In the genomic region with DNA sequence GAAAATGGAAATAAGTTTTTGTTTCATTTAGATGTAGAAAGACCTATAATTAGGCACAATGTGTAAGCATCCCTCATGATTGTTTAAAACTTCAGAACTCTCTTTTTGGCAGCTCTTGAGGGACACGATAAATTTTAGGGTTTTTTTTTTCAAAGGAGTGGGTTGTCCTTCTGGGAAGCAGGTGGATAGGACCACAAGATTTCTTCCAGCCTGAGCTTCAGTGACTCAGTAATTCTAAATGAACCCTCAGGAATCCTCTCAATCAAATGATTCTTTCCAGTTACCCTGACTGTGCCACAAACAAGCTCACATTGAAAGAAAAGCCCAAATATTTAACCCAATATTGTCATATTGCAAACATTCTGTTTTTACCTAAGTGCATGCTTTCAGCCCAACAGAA, we compare ENCODE assay signal across 13 cellular contexts. TPM values are rescaled to one million over a fixed set of nuclear protein-coding genes. Genes with fewer than 3 reads are reported as not detected.
"Had no signal": no experiment of that assay in that cellular context is flagged by ENCODE, and none has a peak within 500 bp of the region (broad histone marks: within the 10 kb centered on the region; RNA-seq: fewer than 3 reads in every experiment).

No MANE protein-coding gene starts in this region.

- ATAC-seq: foreskin keratinocyte; sciatic nerve; stimulated activated effector memory CD8-positive, alpha-beta T cell treated with anti-CD3 and anti-CD28 coated beads, Interleukin-12 subunit alpha, Interleukin-12 subunit beta, amount 100 ng/mL, for 72 hours had no signal

- H3K9me3 ChIP-seq: tibial nerve, vagina had no signal

- H3K4me3 ChIP-seq: tibial nerve, vagina had no signal

- H3K4me1 ChIP-seq: foreskin keratinocyte, vagina had no signal

- H3K27me3 ChIP-seq: foreskin keratinocyte, tibial nerve, vagina had no signal

- DNase-seq: activated CD4-positive, alpha-beta T cell treated with anti-CD3 and anti-CD28 coated beads, Interleukin-2, amount 50 U/mL, for 1 hour; activated naive CD4-positive, alpha-beta T cell; activated naive CD8-positive, alpha-beta T cell treated with anti-CD3 and anti-CD28 coated beads, Interleukin-2, amount 10 ng/mL, durations not matched to agents 7 days and 5 days; foreskin keratinocyte; kidney glomerular epithelial cell; nucleus accumbens; stimulated activated CD4-positive, alpha-beta T cell treated with anti-CD3 and anti-CD28 coated beads, Interleukin-12 subunit alpha, Interleukin-12 subunit beta, amount 100 ng/mL, for 4 hours had no signal

- H3K4me3 Mint-ChIP-seq: activated naive CD8-positive, alpha-beta T cell treated with anti-CD3 and anti-CD28 coated beads, Interleukin-2, amount 10 ng/mL, durations not matched to agents 7 days and 5 days; activated T-helper 1 cell treated with anti-CD3 and anti-CD28 coated beads, Interleukin-12 subunit alpha, Interleukin-12 subunit beta, Interleukin-2, Interleukin-4 antibody, amounts not matched to agents 30 ng/mL and 10 ng/mL and 1 ng/mL, durations not matched to agents 14 hours and 24 hours and 36 hours; nephron; stimulated activated effector memory CD8-positive, alpha-beta T cell treated with anti-CD3 and anti-CD28 coated beads, Interleukin-12 subunit alpha, Interleukin-12 subunit beta, amount 100 ng/mL, for 72 hours had no signal

- H3K4me1 Mint-ChIP-seq: activated naive CD8-positive, alpha-beta T cell treated with anti-CD3 and anti-CD28 coated beads, Interleukin-2, amount 10 ng/mL, durations not matched to agents 7 days and 5 days; nephron; stimulated activated effector memory CD8-positive, alpha-beta T cell treated with anti-CD3 and anti-CD28 coated beads, Interleukin-12 subunit alpha, Interleukin-12 subunit beta, amount 100 ng/mL, for 72 hours had no signal

- H3K36me3 ChIP-seq: tibial nerve, vagina had no signal

- H3K36me3 Mint-ChIP-seq: activated naive CD8-positive, alpha-beta T cell treated with anti-CD3 and anti-CD28 coated beads, Interleukin-2, amount 10 ng/mL, durations not matched to agents 7 days and 5 days; stimulated activated effector memory CD8-positive, alpha-beta T cell treated with anti-CD3 and anti-CD28 coated beads, Interleukin-12 subunit alpha, Interleukin-12 subunit beta, amount 100 ng/mL, for 72 hours had no signal

- H3K9me3 Mint-ChIP-seq: activated naive CD8-positive, alpha-beta T cell treated with anti-CD3 and anti-CD28 coated beads, Interleukin-2, amount 10 ng/mL, durations not matched to agents 7 days and 5 days; activated T-helper 1 cell treated with anti-CD3 and anti-CD28 coated beads, Interleukin-12 subunit alpha, Interleukin-12 subunit beta, Interleukin-2, Interleukin-4 antibody, amounts not matched to agents 30 ng/mL and 10 ng/mL and 1 ng/mL, durations not matched to agents 14 hours and 24 hours and 36 hours; nephron; stimulated activated effector memory CD8-positive, alpha-beta T cell treated with anti-CD3 and anti-CD28 coated beads, Interleukin-12 subunit alpha, Interleukin-12 subunit beta, amount 100 ng/mL, for 72 hours had no signal

- H3K27ac Mint-ChIP-seq: activated naive CD8-positive, alpha-beta T cell treated with anti-CD3 and anti-CD28 coated beads, Interleukin-2, amount 10 ng/mL, durations not matched to agents 7 days and 5 days; activated T-helper 1 cell treated with anti-CD3 and anti-CD28 coated beads, Interleukin-12 subunit alpha, Interleukin-12 subunit beta, Interleukin-2, Interleukin-4 antibody, amounts not matched to agents 30 ng/mL and 10 ng/mL and 1 ng/mL, durations not matched to agents 14 hours and 24 hours and 36 hours; nephron; stimulated activated effector memory CD8-positive, alpha-beta T cell treated with anti-CD3 and anti-CD28 coated beads, Interleukin-12 subunit alpha, Interleukin-12 subunit beta, amount 100 ng/mL, for 72 hours had no signal

- H3K27ac ChIP-seq: foreskin keratinocyte, vagina had no signal

RNA-seq across cellular contexts. Expression of gene COL8A1, which starts 45.1 kb away (rescaled TPM):
- total RNA-seq: activated naive CD8-positive, alpha-beta T cell treated with anti-CD3 and anti-CD28 coated beads, Interleukin-2, amount 10 ng/mL, durations not matched to agents 7 days and 5 days had no signal
